ENCODE assay signal across 12 cellular contexts in the genomic region with DNA sequence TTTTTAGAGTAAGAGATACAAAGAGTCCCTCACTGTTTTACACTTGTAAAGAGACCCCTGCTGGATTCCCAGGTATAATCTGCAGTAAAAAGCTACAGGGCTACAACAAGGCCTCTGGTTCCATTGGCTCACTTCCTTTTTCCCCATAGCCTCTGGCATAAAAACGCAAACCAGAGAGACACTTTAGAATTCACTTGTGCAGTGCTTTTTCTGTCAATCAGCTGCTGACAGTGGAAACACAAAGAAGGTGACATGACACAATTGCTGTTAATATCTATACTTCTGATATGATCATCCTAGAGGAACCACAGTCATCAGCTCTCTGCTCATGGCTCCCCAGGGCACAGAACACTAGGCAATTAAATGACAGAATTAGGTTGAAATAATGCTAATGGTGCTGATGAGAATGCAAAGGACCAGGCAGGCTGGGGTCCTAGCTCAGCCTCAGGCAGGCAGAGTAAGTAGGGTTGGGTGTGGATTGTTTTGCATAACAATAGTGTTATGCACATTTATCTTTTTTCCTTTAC.
"Had no signal": no experiment of that assay in that cellular context is flagged by ENCODE, and none has a peak within 500 bp of the region (broad histone marks: within the 10 kb centered on the region; RNA-seq: fewer than 3 reads in every experiment).

No MANE protein-coding gene starts in this region.

- H3K27ac Mint-ChIP-seq: activated naive CD8-positive, alpha-beta T cell treated with anti-CD3 and anti-CD28 coated beads, Interleukin-2, amount 10 ng/mL, durations not matched to agents 7 days and 5 days; nephron progenitor cell; stimulated activated naive CD8-positive, alpha-beta T cell treated with anti-CD3 and anti-CD28 coated beads, Interleukin-15, amount 100 ng/mL, for 72 hours had no signal

- H3K4me3 ChIP-seq: breast epithelium, dorsolateral prefrontal cortex, esophagus muscularis mucosa, thoracic aorta had no signal

- ATAC-seq: activated CD4-positive, CD25-positive, alpha-beta regulatory T cell treated with anti-CD3 and anti-CD28 coated beads, Interleukin-2, amount 50 U/mL, for 24 hours; stimulated activated naive CD8-positive, alpha-beta T cell treated with anti-CD3 and anti-CD28 coated beads, Interleukin-15, amount 100 ng/mL, for 72 hours had no signal

- H3K27me3 ChIP-seq: breast epithelium, esophagus muscularis mucosa had no signal

- H3K4me1 ChIP-seq: breast epithelium, esophagus muscularis mucosa had no signal

- H3K4me1 Mint-ChIP-seq: activated naive CD8-positive, alpha-beta T cell treated with anti-CD3 and anti-CD28 coated beads, Interleukin-2, amount 10 ng/mL, durations not matched to agents 7 days and 5 days; stimulated activated naive CD8-positive, alpha-beta T cell treated with anti-CD3 and anti-CD28 coated beads, Interleukin-15, amount 100 ng/mL, for 72 hours had no signal

- H3K27ac ChIP-seq: breast epithelium, dorsolateral prefrontal cortex, esophagus muscularis mucosa, thoracic aorta had no signal

- DNase-seq: activated CD4-positive, alpha-beta T cell treated with anti-CD3 and anti-CD28 coated beads, Interleukin-2, amount 50 U/mL, for 4 hours; activated naive CD8-positive, alpha-beta T cell treated with anti-CD3 and anti-CD28 coated beads, Interleukin-2, amount 10 ng/mL, durations not matched to agents 7 days and 5 days; activated T-cell treated with anti-CD3 and anti-CD28 coated beads, Interleukin-2, amount 50 U/mL, for 48 hours; dorsolateral prefrontal cortex; kidney; nephron progenitor cell; stimulated activated CD4-positive, alpha-beta T cell treated with anti-CD3 and anti-CD28 coated beads, Interleukin-2, amount 100 ng/mL, for 48 hours; stimulated activated naive CD8-positive, alpha-beta T cell treated with anti-CD3 and anti-CD28 coated beads, Interleukin-15, amount 100 ng/mL, for 72 hours had no signal

- H3K9me3 ChIP-seq: breast epithelium, thoracic aorta had no signal

- H3K4me3 Mint-ChIP-seq: activated naive CD8-positive, alpha-beta T cell treated with anti-CD3 and anti-CD28 coated beads, Interleukin-2, amount 10 ng/mL, durations not matched to agents 7 days and 5 days; nephron progenitor cell; stimulated activated naive CD8-positive, alpha-beta T cell treated with anti-CD3 and anti-CD28 coated beads, Interleukin-15, amount 100 ng/mL, for 72 hours had no signal

- H3K36me3 ChIP-seq: breast epithelium, esophagus muscularis mucosa, thoracic aorta had no signal
